In genomic region chr10:132552635-132553034, GRCh38 we compare ENCODE assay signal across 7 cellular contexts.
A peak's percentile ranks its signal among the peaks of the same experiment; 100 is the strongest.
DNase-seq lines count a peak whose midpoint lies in the region; ATAC-seq and TF ChIP-seq lines count a peak whose summit lies in the region.
"Not testable (repeated sequence)": the region's sequence is repeated elsewhere in the genome, so short reads cannot be mapped to it uniquely, and the experiment has no call there.

No MANE protein-coding gene starts in this region.

- POLR2A ChIA-PET in HEK293 (lab: Yijun Ruan, JAX) = not testable (repeated sequence)

- H3K9ac ChIP-seq in BLaER1; DND-41 (ENCODE audit: low read depth, low read length): not testable (repeated sequence)
- peak overlapping the region in 4 of 11 experiments; percentile 31 to 84 (median 80); a peak in 4 of 22 replicates for H3K9ac ChIP-seq in BLaER1 treated with 17β-estradiol and CSF1 and Interleukin-3, amounts not matched to agents 10 nM and 100 nM
- peak overlapping the region; percentile 91 for H3K9ac ChIP-seq in Loucy (ENCODE audit: low read depth, low read length, poor library complexity, severe bottlenecking)

- not testable (repeated sequence) for H3K36me3 ChIP-seq in BLaER1; BLaER1 treated with 17β-estradiol and CSF1 and Interleukin-3, amounts not matched to agents 10 nM and 100 nM; DND-41 (ENCODE audit: insufficient read depth, low read length); HEK293 (ENCODE audit: control insufficient read depth in 2 of 2, insufficient read depth in 1 of 2, low read length in 2 of 2); KOPT-K1 (ENCODE audit: insufficient read depth, low read length); Loucy (ENCODE audit: insufficient read depth, low read length); neutrophil

- H3K27me3 ChIP-seq in BLaER1; DND-41 (ENCODE audit: insufficient read depth, low read length, poor library complexity); Loucy (ENCODE audit: insufficient read depth, low read length, poor library complexity, severe bottlenecking); neutrophil: not testable (repeated sequence)
- peaks cover 0 to 57% (median 0%) of the 10 kb centered on the region in 11 experiments; a peak in 4 of 22 replicates for H3K27me3 ChIP-seq in BLaER1 treated with 17β-estradiol and CSF1 and Interleukin-3, amounts not matched to agents 10 nM and 100 nM

- not testable (repeated sequence) for H3K9me2 ChIP-seq in Loucy (replicated peaks; ENCODE audit: low read depth, low read length)

- not testable (repeated sequence) for ATAC-seq in DND-41 (ENCODE audit: insufficient read depth, low read depth)

- peak overlapping the region; percentile 96 for H3K4me2 ChIP-seq in BLaER1
- H3K4me2 ChIP-seq in BLaER1 treated with 17β-estradiol and CSF1 and Interleukin-3, amounts not matched to agents 10 nM and 100 nM = peak overlapping the region in 10 of 11 experiments; percentile 89 to 99 (median 97); a peak in 19 of 22 replicates
- not testable (repeated sequence) for H3K4me2 ChIP-seq in DND-41 (ENCODE audit: insufficient read depth, low read length)
- peak overlapping the region; percentile 81 for H3K4me2 ChIP-seq in Loucy (ENCODE audit: low read depth, low read length, poor library complexity, severe bottlenecking)

- H3F3A ChIP-seq in Loucy (ENCODE audit: low read depth) = peaks cover 12% of the 10 kb centered on the region

- not testable (repeated sequence) for TF ChIP-seq CTCF in DND-41 (IDR thresholded peaks at IDR 0.05; ENCODE audit: borderline replicate concordance, extremely low read depth, low read length, poor library complexity, severe bottlenecking); HEK293 (tag by site-specific recombination; IDR thresholded peaks at IDR 0.05); Loucy (conservative IDR thresholded peaks at IDR 0.05; ENCODE audit: low read length); neutrophil (IDR thresholded peaks at IDR 0.05)

- CTCF ChIA-PET in HEK293 (lab: Yijun Ruan, JAX) = not testable (repeated sequence)

- DNase-seq in DND-41 = not testable (repeated sequence)

- not testable (repeated sequence) for H3K4me3 ChIP-seq in BLaER1; BLaER1 treated with 17β-estradiol and CSF1 and Interleukin-3, amounts not matched to agents 10 nM and 100 nM; DND-41 (ENCODE audit: low read depth in 1 of 2, low read length in 2 of 2); HEK293 (ENCODE audit: low read depth, low read length)
- H3K4me3 ChIP-seq in Loucy (ENCODE audit: low read length, poor library complexity, severe bottlenecking) = peak overlapping the region; percentile 69
- peak overlapping the region in 1 of 2 experiments; percentile 63 for H3K4me3 ChIP-seq in neutrophil (ENCODE audit: low read depth in 1 of 2, low read length in 1 of 2)

- H3K9me3 ChIP-seq in BLaER1; BLaER1 treated with 17β-estradiol and CSF1 and Interleukin-3, amounts not matched to agents 10 nM and 100 nM (replicated peaks in 1 of 11); DND-41 (ENCODE audit: insufficient read depth, low read length, severe bottlenecking); HEK293 (ENCODE audit: control insufficient read depth, insufficient read depth, low read depth, low read length); KOPT-K1 (ENCODE audit: insufficient read depth, low read length, poor library complexity, severe bottlenecking); Loucy (ENCODE audit: insufficient read depth, low read depth, low read length); neutrophil: not testable (repeated sequence)

- peaks cover 53% of the 10 kb centered on the region for H4K20me1 ChIP-seq in BLaER1
- H4K20me1 ChIP-seq in BLaER1 treated with 17β-estradiol and CSF1 and Interleukin-3, amounts not matched to agents 10 nM and 100 nM = peaks cover 22 to 78% (median 42%) of the 10 kb centered on the region in 11 experiments; a peak in 21 of 22 replicates
- peaks cover 30% of the 10 kb centered on the region for H4K20me1 ChIP-seq in DND-41 (ENCODE audit: insufficient read depth, low read length)
- not testable (repeated sequence) for H4K20me1 ChIP-seq in Loucy (ENCODE audit: insufficient read depth, low read length, poor library complexity, severe bottlenecking)

- H2AFZ ChIP-seq in DND-41 (ENCODE audit: low read depth, low read length); Loucy (ENCODE audit: low read length): not testable (repeated sequence)

- H3K79me2 ChIP-seq in DND-41 (ENCODE audit: insufficient read depth, low read length) (peaks cover 91% of the 10 kb centered on the region), Loucy (ENCODE audit: insufficient read depth, low read length) (peaks cover 91% of the 10 kb centered on the region)

- H3K4me1 ChIP-seq in BLaER1 = peaks cover 90% of the 10 kb centered on the region
- peaks cover 41 to 98% (median 92%) of the 10 kb centered on the region in 10 experiments for H3K4me1 ChIP-seq in BLaER1 treated with 17β-estradiol and CSF1 and Interleukin-3, amounts not matched to agents 10 nM and 100 nM
- peaks cover 49% of the 10 kb centered on the region for H3K4me1 ChIP-seq in DND-41 (ENCODE audit: insufficient read depth, low read length)
- not testable (repeated sequence) for H3K4me1 ChIP-seq in HEK293 (ENCODE audit: control insufficient read depth, insufficient read depth, low read length)
- peaks cover 81% of the 10 kb centered on the region for H3K4me1 ChIP-seq in Loucy (ENCODE audit: insufficient read depth, low read length, poor library complexity, severe bottlenecking)
- peaks cover 86 to 98% of the 10 kb centered on the region in 2 experiments for H3K4me1 ChIP-seq in neutrophil (ENCODE audit: control insufficient read depth in 1 of 2, insufficient read depth in 1 of 2, low read depth in 1 of 2, low read length in 1 of 2)

- H3K27ac ChIP-seq in BLaER1 = peak overlapping the region; percentile 94; the same call in 1 of the 2 replicates
- peak overlapping the region in 9 of 11 experiments; percentile 78 to 98 (median 94); a peak in 17 of 22 replicates for H3K27ac ChIP-seq in BLaER1 treated with 17β-estradiol and CSF1 and Interleukin-3, amounts not matched to agents 10 nM and 100 nM
- peak overlapping the region; percentile 92 for H3K27ac ChIP-seq in DND-41 (ENCODE audit: low read length)
- H3K27ac ChIP-seq in HEK293 (ENCODE audit: extremely low read depth, low read depth, low read length) = not testable (repeated sequence)
- peak overlapping the region; percentile 98 for H3K27ac ChIP-seq in KOPT-K1 (ENCODE audit: low read depth, low read length, poor library complexity, severe bottlenecking)
- peak overlapping the region; percentile 97 for H3K27ac ChIP-seq in neutrophil

TF ChIP-seq in HEK293, 187 proteins besides CTCF, POLR2A, EP300 and RAD21:
- peak; percentile 97 for TF ChIP-seq ZNF239 (tag by site-specific recombination; IDR thresholded peaks at IDR 0.05)
